8 cellular contexts compared by ENCODE assay signal in the genomic region with DNA sequence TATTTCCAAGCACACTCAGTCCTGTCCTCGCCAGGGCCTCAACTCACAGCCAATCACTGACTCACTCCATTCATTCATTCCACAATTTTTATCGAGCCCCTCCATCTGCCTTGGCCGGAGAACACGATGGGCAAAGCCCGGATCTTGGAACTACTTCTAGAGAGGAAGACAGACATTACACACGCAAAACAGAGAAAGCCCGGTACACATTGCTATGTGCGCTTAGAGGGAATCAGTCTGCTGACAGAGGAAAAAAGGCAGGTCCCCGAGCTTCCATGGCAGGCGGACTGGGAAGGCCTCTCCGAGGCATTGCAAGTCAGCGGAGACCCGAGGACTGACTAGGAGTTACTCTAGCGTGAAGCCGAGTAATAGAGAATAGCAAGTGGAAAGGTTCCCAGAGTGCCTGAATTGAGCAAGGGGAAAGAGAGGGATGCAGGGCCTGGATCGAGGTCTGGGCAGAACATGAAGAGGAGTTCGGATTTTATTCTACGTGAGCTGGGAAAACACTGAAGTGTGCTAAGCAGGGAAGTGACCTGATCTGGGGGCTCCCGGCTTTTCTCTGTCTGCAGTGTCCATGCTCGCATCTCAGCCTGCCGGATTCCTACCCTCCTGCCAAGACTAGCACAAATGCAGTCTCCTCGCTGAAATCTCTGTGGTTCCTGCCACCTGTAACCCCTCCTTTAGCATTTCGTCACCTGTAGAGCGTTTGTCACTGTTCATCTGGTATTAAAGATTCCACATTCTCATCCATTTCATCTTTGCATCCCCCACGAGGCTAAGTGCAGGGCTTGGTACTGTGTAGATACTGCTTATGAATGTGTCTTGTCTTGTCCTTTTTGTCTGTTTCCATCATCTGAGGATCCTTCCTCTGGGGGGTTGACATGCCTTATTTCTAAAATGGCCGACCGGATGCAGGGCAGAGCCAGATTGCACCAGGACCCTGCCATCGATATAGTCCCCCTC. TPM values are rescaled to one million over a fixed set of nuclear protein-coding genes. Genes with fewer than 3 reads are reported as not detected.
DNase-seq lines count a peak whose midpoint lies in the region; ATAC-seq and TF ChIP-seq lines count a peak whose summit lies in the region.

No MANE protein-coding gene starts in this region.

- H3K9me3 ChIP-seq in adrenal gland (replicated peaks in 1 of 3): no peaks in the 10 kb centered on the region
- H3K9me3 ChIP-seq in psoas muscle: no peaks in the 10 kb centered on the region

- in situ Hi-C loops in G401 (cut with HindIII; ENCODE audit: low sequenced_read_pairs): no loop called here

- H3K27ac ChIP-seq in adrenal gland: peak overlapping the region in 3 of 5 donors; percentile 71 to 84 (median 79)
- H3K27ac ChIP-seq in psoas muscle: no peak overlapping the region

- TF ChIP-seq POLR2A in adrenal gland (IDR thresholded peaks at IDR 0.05): no peak

- H3K4me3 ChIP-seq in LNCaP clone FGC (ENCODE audit: low read depth, low read length) (peak overlapping the region; percentile 66), adrenal gland (peak overlapping the region in 3 of 4 donors; percentile 9 to 90 (median 64)), psoas muscle (peak overlapping the region; percentile 86)

- H3K27me3 ChIP-seq in adrenal gland (no peaks in the 10 kb centered on the region), psoas muscle (ENCODE audit: insufficient read depth in 3 of 3, low read length in 2 of 3) (no peaks in the 10 kb centered on the region)

- ATAC-seq in psoas muscle: peak in 2 of 4 donors; percentile 15 to 34

- 30 to 35% (median 32%) methylated on average over 28 of the region's 28 CpGs for WGBS in adrenal gland, 4 donors
- WGBS in psoas muscle, 3 donors: 38 to 48% (median 42%) methylated on average over 28 of the region's 28 CpGs

- no peak for TF ChIP-seq CTCF in LNCaP clone FGC (IDR thresholded peaks at IDR 0.05; ENCODE audit: control insufficient read depth, extremely low read depth, insufficient read depth)
- TF ChIP-seq CTCF in adrenal gland (IDR thresholded peaks at IDR 0.05): no peak
- TF ChIP-seq CTCF in psoas muscle (IDR thresholded peaks at IDR 0.05): no peak

- H3K36me3 ChIP-seq in adrenal gland (replicated peaks in 1 of 2): no peaks in the 10 kb centered on the region
- H3K36me3 ChIP-seq in psoas muscle (ENCODE audit: insufficient read depth in 1 of 2, low read depth in 1 of 2): no peaks in the 10 kb centered on the region

- peaks cover 6 to 31% of the 10 kb centered on the region in 2 donors for H3K4me1 ChIP-seq in adrenal gland (replicated peaks in 1 of 2)
- H3K4me1 ChIP-seq in psoas muscle: no peaks in the 10 kb centered on the region

- DNase-seq in G401 (ENCODE audit: low spot score) (peak; percentile 69), LNCaP clone FGC (ENCODE audit: low read depth) (no peak), adrenal gland (peak in 4 of 7 donors; percentile 21 to 39 (median 34)), hepatic stellate cell (ENCODE audit: low spot score) (peak; percentile 17), psoas muscle (no peak), NOMO-1 (lab: John Stamatoyannopoulos, UW; ENCODE audit: unreplicated experiment in 2 of 2) (no peak), SIG-M5 (lab: John Stamatoyannopoulos, UW) (no peak)
- DNase-seq in stimulated activated CD4-positive, alpha-beta T cell treated with anti-CD3 and anti-CD28 coated beads, Interleukin-12 subunit alpha, Interleukin-12 subunit beta, amount 100 ng/mL, for 4 hours: no peak

- intact Hi-C loops in adrenal gland (cut with DNase I): loop anchor here in 1 of 2 donors (10.0 kb wide), 1 partner anchor 169 kb away; a partner anchor contains a TSS
- intact Hi-C loops in psoas muscle (cut with DNase I): loop anchor here in 1 of 2 donors (10.0 kb wide), 1 partner anchor 169 kb away; a partner anchor contains a TSS

RNA-seq across cellular contexts. Expression of a gene that starts 54.0 kb away (rescaled TPM):
- 1.4 and 2.5 TPM in 2 replicates for total RNA-seq in G401 (2014; rRNA removed; shearing (Covaris generic))
- 10 to 100 TPM in 6 of 8 donors, 1 to 10 TPM in 2; 7.5 to 23.7 (median 13.2) TPM for total RNA-seq in adrenal gland
- polyA plus RNA-seq in adrenal gland: 10 to 100 TPM in 1 of 3 donors, 1 to 10 TPM in 2; 1.5 to 27.0 (median 2.7) TPM
- 1 to 10 TPM in 2 of 4 donors, under 1 TPM in 2; 0.46 to 2.2 (median 1.1) TPM for total RNA-seq in psoas muscle
- under 1 TPM; 0.09 to 0.23 (median 0.20) TPM for polyA plus RNA-seq in psoas muscle

Comparison
In these comparisons a context has a peak if more than half of its experiments do, and no peak if none do; other contexts are left out.
1. DNase-seq: peak in G401 (single experiment), adrenal gland (4 of 7) and hepatic stellate cell (single experiment); none in LNCaP clone FGC (single experiment), psoas muscle (0 of 2), NOMO-1 (0 of 2), stimulated activated CD4-positive, alpha-beta T cell treated with anti-CD3 and anti-CD28 coated beads, Interleukin-12 subunit alpha, Interleukin-12 subunit beta, amount 100 ng/mL, for 4 hours (single experiment) and SIG-M5 (single experiment).
2. Peak in every context shown above with its lines, with median percentiles within 50 percentile points of each other: H3K4me3 ChIP-seq.